1 cellular context compared by ENCODE assay signal in the genomic region with DNA sequence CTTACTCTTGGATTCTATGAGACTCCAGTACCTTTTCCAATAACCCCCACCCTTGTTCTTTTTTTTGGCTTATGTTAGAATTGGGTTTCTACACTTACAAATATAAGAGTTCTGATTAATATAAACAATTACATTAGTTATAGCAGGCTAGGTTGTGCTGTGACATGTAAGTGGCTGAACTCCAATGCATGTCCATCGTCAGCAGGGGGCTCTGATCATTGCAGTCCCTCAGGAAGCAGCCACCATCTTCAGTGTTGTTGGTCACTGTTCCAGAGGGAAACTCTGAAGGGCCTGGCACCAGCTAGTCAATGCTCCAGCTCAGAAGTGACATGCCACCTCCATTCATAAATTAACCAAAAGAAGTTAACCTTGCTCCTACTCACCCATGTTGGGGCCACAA.
TF ChIP-seq lines count a peak whose summit lies in the region.

No MANE protein-coding gene starts in this region.

TF ChIP-seq in endothelial cell of umbilical vein, 7 proteins besides CTCF, POLR2A, EP300 and RAD21:
- TF ChIP-seq MYC (IDR thresholded peaks at IDR 0.05; ENCODE audit: low read depth, low read length) (no peak), EZH2 (IDR thresholded peaks at IDR 0.05; ENCODE audit: borderline replicate concordance, low read depth, low read length, severe bottlenecking) (no peak), POLR2AphosphoS5 (IDR thresholded peaks at IDR 0.05; ENCODE audit: insufficient read depth, low read depth, low read length) (no peak), FOS (IDR thresholded peaks at IDR 0.05; ENCODE audit: borderline replicate concordance, insufficient read depth, low read length) (no peak), GATA2 (IDR thresholded peaks at IDR 0.05; ENCODE audit: insufficient read depth, insufficient read length, low read depth, low read length) (no peak), MAX (IDR thresholded peaks at IDR 0.05; ENCODE audit: insufficient read depth, insufficient read length) (no peak), JUN (IDR thresholded peaks at IDR 0.05; ENCODE audit: borderline replicate concordance, insufficient read depth, insufficient read length, low read depth) (no peak)
